ENCODE assay signal across 10 cellular contexts in the genomic region with DNA sequence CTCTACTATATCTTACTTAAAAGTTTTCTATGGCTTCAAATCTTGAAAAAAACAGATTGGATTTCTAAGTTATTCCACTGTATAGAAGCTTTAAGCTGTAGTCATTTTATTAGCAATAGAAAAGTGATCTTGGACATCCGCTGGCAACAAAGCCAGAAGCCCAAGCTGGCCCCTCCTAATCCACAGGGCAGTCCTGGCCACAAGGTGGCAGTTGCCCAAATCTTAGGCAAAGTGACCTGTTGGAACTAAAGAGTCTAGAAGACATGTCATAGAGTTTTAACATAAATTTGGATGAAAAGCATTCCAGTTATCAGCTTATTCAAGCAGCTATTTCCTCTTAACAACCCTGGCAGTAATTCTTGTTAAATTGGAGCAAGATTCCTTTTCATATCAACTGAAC.
DNase-seq lines count a peak whose midpoint lies in the region; TF ChIP-seq lines count a peak whose summit lies in the region.
"Had no signal": no experiment of that assay in that cellular context is flagged by ENCODE, and none has a peak within 500 bp of the region (broad histone marks: within the 10 kb centered on the region; RNA-seq: fewer than 3 reads in every experiment).

No MANE protein-coding gene starts in this region.

- peaks cover 8% of the 10 kb centered on the region for H3K4me1 ChIP-seq in SJCRH30

- intact Hi-C loops in dorsolateral prefrontal cortex (cut with DNase I): loop anchor here in 1 of 2 donors (10.0 kb wide), 1 partner anchor 80 kb away; a partner anchor contains a TSS

- H3K27ac ChIP-seq in SJCRH30 (no peak overlapping the region), dorsolateral prefrontal cortex (no peak overlapping the region)
- H3K27ac ChIP-seq: epithelial cell of prostate, HL-60 had no signal

- no peaks in the 10 kb centered on the region for H3K27me3 ChIP-seq in SJCRH30
- H3K27me3 ChIP-seq in dorsolateral prefrontal cortex: peaks cover 0 to 7% (median 0%) of the 10 kb centered on the region in 45 donors

- H3K9me3 ChIP-seq in SJCRH30 (replicated peaks): 0 out of 2 replicates have a peak, but pooled peaks cover 4% of the 10 kb centered on the region

- TF ChIP-seq CTCF in AG04449 (IDR thresholded peaks at IDR 0.05; ENCODE audit: insufficient read depth, low read length, missing control alignments): peak; percentile 61
- TF ChIP-seq CTCF in GM10266 (IDR thresholded peaks at IDR 0.05; ENCODE audit: control insufficient read depth, insufficient read depth, low read depth, missing control alignments): peak; percentile 63
- TF ChIP-seq CTCF in dorsolateral prefrontal cortex (IDR thresholded peaks at IDR 0.05 in 54 of 56, conservative IDR thresholded peaks at IDR 0.05 in 2 of 56; ENCODE audit: low read depth in 1 of 56, partially characterized antibody in 56 of 56): peak in 54 of 56 donors; percentile 27 to 76 (median 55)

- POLR2A ChIA-PET in AG04449 (lab: Yijun Ruan, JAX): no interaction called here

- no peak for DNase-seq in AG04449 (ENCODE audit: low read depth, low spot score)
- no peak for DNase-seq in GM10266 (ENCODE audit: extremely low spot score)
- DNase-seq in SJCRH30: peak; percentile 32 to 64
- peak in 3 of 10 donors; percentile 12 to 48 (median 28) for DNase-seq in dorsolateral prefrontal cortex
- DNase-seq in midbrain (lab: John Stamatoyannopoulos, UW): peak; percentile 25
- no peak for DNase-seq in NCI-H1436 treated with DMSO at 0.1 percent for 48 hours (lab: John Stamatoyannopoulos, UW)
- no peak for DNase-seq in activated CD8-positive, alpha-beta memory T cell treated with anti-CD3 and anti-CD28 coated beads, Interleukin-2, amount 50 U/mL, for 48 hours
- no peak for DNase-seq in NCI-H345 treated with DMSO at 0.1 percent for 48 hours (lab: John Stamatoyannopoulos, UW; ENCODE audit: unreplicated experiment)

- H3K4me3 ChIP-seq in AG04449 (ENCODE audit: low read depth, low read length) (no peak overlapping the region), SJCRH30 (no peak overlapping the region), dorsolateral prefrontal cortex (no peak overlapping the region)

- CTCF ChIA-PET in AG04449 (lab: Yijun Ruan, JAX): interaction anchor here (0.6 to 2.7 kb wide), 10 partner anchors 25 to 457 kb away, joined by 3 to 17 read pairs (median 3); no protein-coding TSS in a partner anchor

- H3K36me3 ChIP-seq in SJCRH30: no peaks in the 10 kb centered on the region

Comparison
In these comparisons a context has a peak if more than half of its experiments do, and no peak if none do; other contexts are left out.
1. DNase-seq: peak in SJCRH30 (2 of 2) and midbrain (single experiment); none in AG04449 (single experiment), GM10266 (single experiment), NCI-H1436 treated with DMSO at 0.1 percent for 48 hours (single experiment), activated CD8-positive, alpha-beta memory T cell treated with anti-CD3 and anti-CD28 coated beads, Interleukin-2, amount 50 U/mL, for 48 hours (single experiment) and NCI-H345 treated with DMSO at 0.1 percent for 48 hours (single experiment).
2. Peak in every context shown above with its lines, with median percentiles within 50 percentile points of each other: CTCF ChIP-seq.